ENCODE assay signal across 21 cellular contexts in genomic region chr2:85802337-85803103, GRCh38. TPM values are rescaled to one million over a fixed set of nuclear protein-coding genes. Genes with fewer than 3 reads are reported as not detected.
A peak's percentile ranks its signal among the peaks of the same experiment; 100 is the strongest.
DNase-seq lines count a peak whose midpoint lies in the region; ATAC-seq and TF ChIP-seq lines count a peak whose summit lies in the region.
"Had no signal": no experiment of that assay in that cellular context is flagged by ENCODE, and none has a peak within 500 bp of the region (broad histone marks: within the 10 kb centered on the region; RNA-seq: fewer than 3 reads in every experiment).

No MANE protein-coding gene starts in this region.

- H3K27ac Mint-ChIP-seq in activated CD4-positive, alpha-beta T cell treated with anti-CD3 and anti-CD28 coated beads for 36 hours, result no peak overlapping the region
- H3K27ac Mint-ChIP-seq: activated CD4-positive, alpha-beta T cell treated with anti-CD3 and anti-CD28 coated beads, Interleukin-2, amount 10 ng/mL, durations not matched to agents 24 days and 14 days; T-helper 1 cell treated with Interleukin-12 subunit alpha and Interleukin-12 subunit beta and Interleukin-4 antibody, amounts not matched to agents 30 μg/mL and 1 μg/mL, for 36 hours had no signal

- no peaks in the 10 kb centered on the region for H3K27me3 ChIP-seq in AG04450 (ENCODE audit: control insufficient read depth, insufficient read depth, low read length)
- H3K27me3 ChIP-seq: tibial artery had no signal

- H3K9me3 Mint-ChIP-seq in activated CD4-positive, alpha-beta T cell treated with anti-CD3 and anti-CD28 coated beads for 36 hours (ENCODE audit: low read depth), result peaks cover 2% of the 10 kb centered on the region
- H3K9me3 Mint-ChIP-seq: activated CD4-positive, alpha-beta T cell treated with anti-CD3 and anti-CD28 coated beads, Interleukin-2, amount 10 ng/mL, durations not matched to agents 24 days and 14 days; central memory CD8-positive, alpha-beta T cell; neural crest cell had no signal

- H3K4me3 ChIP-seq in AG04450 (ENCODE audit: low read depth, low read length) (no peak overlapping the region), foreskin fibroblast (ENCODE audit: low read depth in 1 of 2, low read length in 2 of 2) (no peak overlapping the region)
- H3K4me3 ChIP-seq: HAP-1, PC-9, tibial artery had no signal

- no peaks in the 10 kb centered on the region; the same call in 1 of the 2 replicates for H3K9me3 ChIP-seq in AG04450 (ENCODE audit: control insufficient read depth, insufficient read depth, low read length)
- H3K9me3 ChIP-seq: HAP-1, tibial artery had no signal

- no peaks in the 10 kb centered on the region for H3K27me3 Mint-ChIP-seq in activated CD4-positive, alpha-beta T cell treated with anti-CD3 and anti-CD28 coated beads for 36 hours

- peak; percentile 42 for DNase-seq in AG04450 (ENCODE audit: low read depth, low spot score)
- DNase-seq in NCI-H69 (lab: John Stamatoyannopoulos, UW), result peak; percentile 11
- DNase-seq in foreskin fibroblast, result peak; percentile 45 to 69
- no peak for DNase-seq in activated CD4-positive, alpha-beta T cell treated with anti-CD3 and anti-CD28 coated beads for 36 hours
- DNase-seq in stimulated activated CD4-positive, alpha-beta T cell treated with anti-CD3 and anti-CD28 coated beads, Interleukin-4, amount 100 ng/mL, for 24 hours, result no peak
- DNase-seq: activated CD4-positive, alpha-beta T cell treated with anti-CD3 and anti-CD28 coated beads, Interleukin-2, amount 10 ng/mL, durations not matched to agents 24 days and 14 days; activated naive CD4-positive, alpha-beta T cell treated with Interleukin-2 at 50 U/mL for 16 hours; AML-193; aorta; effector CD4-positive, alpha-beta T cell; NCI-H1436; NCI-H2227 treated with DMSO at 0.1 percent for 48 hours; PC-9; stimulated activated naive CD8-positive, alpha-beta T cell treated with anti-CD3 and anti-CD28 coated beads, Interleukin-15, Interleukin-2, amounts not matched to agents 100 U/mL and 50 U/mL, for 24 hours; tibial artery had no signal

- no peak overlapping the region for H3K4me3 Mint-ChIP-seq in activated CD4-positive, alpha-beta T cell treated with anti-CD3 and anti-CD28 coated beads for 36 hours
- H3K4me3 Mint-ChIP-seq: activated CD4-positive, alpha-beta T cell treated with anti-CD3 and anti-CD28 coated beads, Interleukin-2, amount 10 ng/mL, durations not matched to agents 24 days and 14 days; central memory CD8-positive, alpha-beta T cell; neural crest cell; T-helper 1 cell treated with Interleukin-12 subunit alpha and Interleukin-12 subunit beta and Interleukin-4 antibody, amounts not matched to agents 30 μg/mL and 1 μg/mL, for 36 hours had no signal

- POLR2A ChIA-PET in AG04450 (lab: Yijun Ruan, JAX), result interaction anchor here (0.6 to 2.7 kb wide), 4 partner anchors 9 to 60 kb away, joined by 3 to 8 read pairs (median 5); no protein-coding TSS in a partner anchor
- POLR2A ChIA-PET in activated CD4-positive, alpha-beta T cell treated with anti-CD3 and anti-CD28 coated beads for 36 hours (lab: Charles Lee), result interaction anchor here (0.5 kb wide), 1 partner anchor 19 kb away, joined by 3 read pairs; no protein-coding TSS in a partner anchor

- TF ChIP-seq CTCF in 22Rv1 (IDR thresholded peaks at IDR 0.05) (no peak), AG04450 (IDR thresholded peaks at IDR 0.05; ENCODE audit: low read depth, low read length) (no peak), foreskin fibroblast (IDR thresholded peaks at IDR 0.05; ENCODE audit: low read depth, low read length) (no peak)

- H3K4me1 Mint-ChIP-seq in activated CD4-positive, alpha-beta T cell treated with anti-CD3 and anti-CD28 coated beads for 36 hours, result peaks cover 11% of the 10 kb centered on the region

- no peak for ATAC-seq in activated CD4-positive, alpha-beta T cell treated with anti-CD3 and anti-CD28 coated beads for 36 hours
- ATAC-seq in HG03460 (IDR thresholded peaks at IDR 0.05; ENCODE audit: unreplicated experiment), result no peak
- ATAC-seq: stimulated activated naive CD8-positive, alpha-beta T cell treated with anti-CD3 and anti-CD28 coated beads, Interleukin-15, Interleukin-2, amounts not matched to agents 100 U/mL and 50 U/mL, for 24 hours had no signal

- CTCF ChIA-PET in AG04450 (lab: Charles Lee), result interaction anchor here (0.7 to 1.5 kb wide), 7 partner anchors 10 to 165 kb away, joined by 3 to 8 read pairs (median 3); no protein-coding TSS in a partner anchor
- CTCF ChIA-PET in activated CD4-positive, alpha-beta T cell treated with anti-CD3 and anti-CD28 coated beads for 36 hours (lab: Charles Lee), result interaction anchor here (0.5 to 4.2 kb wide), 6 partner anchors 11 to 133 kb away, joined by 3 to 13 read pairs (median 4); no protein-coding TSS in a partner anchor

- no peaks in the 10 kb centered on the region for H3K36me3 Mint-ChIP-seq in activated CD4-positive, alpha-beta T cell treated with anti-CD3 and anti-CD28 coated beads for 36 hours (ENCODE audit: low read depth)

- intact Hi-C loops in activated CD4-positive, alpha-beta T cell treated with anti-CD3 and anti-CD28 coated beads for 36 hours (cut with DNase I, micrococcal nuclease), result no loop called here

- H3K27ac ChIP-seq in 22Rv1, result 0 out of 2 replicates have a peak overlapping the region, but pooled peaks have one; percentile 13
- no peak overlapping the region for H3K27ac ChIP-seq in AG04450 (ENCODE audit: low read depth, low read length)
- H3K27ac ChIP-seq: PC-9, tibial artery had no signal

RNA-seq across cellular contexts. Expression of gene ATOH8, which starts 48.7 kb away (rescaled TPM):
- 2.8 and 3.9 TPM in 2 replicates for polyA plus RNA-seq in AG04450 (2011; rRNA removed)
- 3.9 and 5.5 TPM in 2 replicates for polyA minus RNA-seq in AG04450 (2011; rRNA and poly(A)+ RNA removed)
- total RNA-seq in activated CD4-positive, alpha-beta T cell treated with anti-CD3 and anti-CD28 coated beads for 36 hours, result not detected
- total RNA-seq: PC-9 had no signal

Comparison
In these comparisons a context has a peak if more than half of its experiments do, and no peak if none do; other contexts are left out.
1. DNase-seq: peak in AG04450 (single experiment), NCI-H69 (single experiment) and foreskin fibroblast (2 of 2); none in activated CD4-positive, alpha-beta T cell treated with anti-CD3 and anti-CD28 coated beads for 36 hours (single experiment) and stimulated activated CD4-positive, alpha-beta T cell treated with anti-CD3 and anti-CD28 coated beads, Interleukin-4, amount 100 ng/mL, for 24 hours (single experiment).